Comparison of ENCODE assay signal across 8 cellular contexts in the genomic region with DNA sequence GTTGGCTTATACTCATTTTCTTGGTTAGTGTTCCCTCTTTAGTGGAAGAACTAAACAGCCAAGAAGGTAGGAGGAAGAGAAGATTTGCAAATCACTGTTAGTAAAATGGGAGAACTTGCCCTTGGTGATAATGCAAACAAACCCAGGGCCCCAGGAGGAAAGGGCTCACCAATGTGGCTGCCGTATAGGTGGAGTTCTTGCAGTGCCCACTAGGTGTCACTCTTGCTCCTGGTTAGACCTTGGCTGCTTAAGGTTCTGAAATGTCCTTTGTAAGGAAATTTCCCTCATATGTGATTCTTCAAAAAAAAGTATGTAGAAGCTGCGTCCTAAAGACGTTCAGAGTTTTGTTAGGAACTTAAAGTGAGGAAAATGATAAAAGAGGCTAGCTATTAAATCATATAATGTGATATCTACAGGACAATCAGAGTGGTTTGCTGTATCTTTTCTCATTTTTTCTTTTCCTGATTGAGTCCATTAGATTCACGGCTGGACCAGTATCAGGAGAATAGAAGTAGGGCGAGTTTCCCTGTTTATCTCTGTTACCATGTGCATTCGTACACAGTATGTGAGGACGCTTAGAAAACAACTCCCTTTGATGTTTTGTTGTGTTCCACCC. TPM values are rescaled to one million over a fixed set of nuclear protein-coding genes. Genes with fewer than 3 reads are reported as not detected.
A peak's percentile ranks its signal among the peaks of the same experiment; 100 is the strongest.
DNase-seq lines count a peak whose midpoint lies in the region; ATAC-seq, FAIRE-seq and TF ChIP-seq lines count a peak whose summit lies in the region.

No MANE protein-coding gene starts in this region.

- ATAC-seq in HG02884 (IDR thresholded peaks at IDR 0.05; ENCODE audit: unreplicated experiment): peak; percentile 77

- intact Hi-C loops in mammary epithelial cell (cut with micrococcal nuclease): loop anchor here (1.0 to 5.0 kb wide), 3 partner anchors 72 to 177 kb away; no protein-coding TSS in a partner anchor

- H3K27ac ChIP-seq in mammary epithelial cell (ENCODE audit: insufficient read depth, low read depth, low read length): no peak overlapping the region

- no peak for TF ChIP-seq POLR2A in GM12892 (IDR thresholded peaks at IDR 0.05; ENCODE audit: low read depth, low read length)

- BruUV-seq in mammary epithelial cell (replicated peaks; lab: Mats Ljungman, UMichigan): no TSS peak

- dilution Hi-C loops in mammary epithelial cell (cut with HindIII; ENCODE audit: low sequenced_read_pairs): no loop called here

- no peak overlapping the region for H2AFZ ChIP-seq in mammary epithelial cell (ENCODE audit: low read depth, low read length)

- no peaks in the 10 kb centered on the region for H3K9me3 ChIP-seq in mammary epithelial cell (replicated peaks; ENCODE audit: insufficient read depth, low read length)

- no peak overlapping the region for H3K4me2 ChIP-seq in mammary epithelial cell (ENCODE audit: insufficient read depth, low read depth, low read length)

- DNase-seq in A172 (ENCODE audit: low spot score) (peak; percentile 74), GM12892 (ENCODE audit: insufficient read length) (peak; percentile 44), NCI-H2081 (lab: John Stamatoyannopoulos, UW) (peak; percentile 68 to 69), mammary epithelial cell (peak; percentile 42), kidney glomerular epithelial cell (lab: John Stamatoyannopoulos, UW) (peak; percentile 56)
- peak; percentile 70 for DNase-seq in stimulated activated CD4-positive, alpha-beta T cell treated with anti-CD3 and anti-CD28 coated beads, Interleukin-4, amount 100 ng/mL, for 1 hour

- H3K27me3 ChIP-seq in mammary epithelial cell (ENCODE audit: insufficient read depth, low read length): no peaks in the 10 kb centered on the region

- 32% methylated on average over 7 of the region's 7 CpGs for WGBS in mammary epithelial cell (ENCODE audit: low coverage, missing lambda C conversion rate)

- peaks cover 6% of the 10 kb centered on the region for H3K4me1 ChIP-seq in mammary epithelial cell (ENCODE audit: insufficient read depth, low read length)

- H3K4me3 ChIP-seq in WI38 (ENCODE audit: low read depth, low read length) (no peak overlapping the region), mammary epithelial cell (replicated peaks in 1 of 3; ENCODE audit: insufficient read depth in 1 of 3, low read depth in 2 of 3, low read length in 3 of 3) (no peak overlapping the region)

- CTCF ChIA-PET in mammary epithelial cell (lab: Charles Lee; ENCODE audit: low non-redundant PET): no interaction called here

- TF ChIP-seq CTCF in WI38 (IDR thresholded peaks at IDR 0.05; ENCODE audit: low read depth, low read length) (peak; percentile 93), mammary epithelial cell (conservative IDR thresholded peaks at IDR 0.05 in 1 of 2, IDR thresholded peaks at IDR 0.05 in 1 of 2; ENCODE audit: extremely low read depth in 1 of 2, insufficient read depth in 1 of 2, low read depth in 1 of 2, low read length in 2 of 2) (peak; percentile 88 to 93)

- H3K79me2 ChIP-seq in mammary epithelial cell (ENCODE audit: insufficient read depth, low read length): no peaks in the 10 kb centered on the region

- peaks cover 9% of the 10 kb centered on the region for H3K36me3 ChIP-seq in mammary epithelial cell (ENCODE audit: insufficient read depth, low read length)

- H4K20me1 ChIP-seq in mammary epithelial cell (ENCODE audit: insufficient read depth, low read length): no peaks in the 10 kb centered on the region

- H3K9ac ChIP-seq in mammary epithelial cell (ENCODE audit: insufficient read depth, low read length): no peak overlapping the region

- in situ Hi-C loops in mammary epithelial cell (cut with MboI; ENCODE audit: low sequenced_read_pairs in 2 of 2): loop anchor here in 1 of 2 donors (25.0 kb wide), 1 partner anchor 172 kb away; no protein-coding TSS in a partner anchor

- peak; percentile 97 for FAIRE-seq in GM12892 (lab: Jason Lieb, UNC)

RNA-seq across cellular contexts. Expression of gene RPIA, which starts 48.6 kb away (rescaled TPM):
- 6.4 and 8.8 TPM in 2 replicates for total RNA-seq in A172 (2014; rRNA removed; shearing (Covaris generic))
- 41.7 TPM for polyA plus RNA-seq in GM12892 (2012; ENCODE audit: missing spikeins)
- 10 to 100 TPM in 1 of 2 donors, 1 to 10 TPM in 1; 5.8 to 11.4 TPM for total RNA-seq in mammary epithelial cell
- polyA plus RNA-seq in mammary epithelial cell: 6.1 TPM
- 5.2 TPM for polyA minus RNA-seq in mammary epithelial cell
